ENCODE assay signal across 11 cellular contexts in genomic region chrX:5876984-5877655, GRCh38.
DNase-seq lines count a peak whose midpoint lies in the region; ATAC-seq and TF ChIP-seq lines count a peak whose summit lies in the region.
"Had no signal": no experiment of that assay in that cellular context is flagged by ENCODE, and none has a peak within 500 bp of the region (broad histone marks: within the 10 kb centered on the region; RNA-seq: fewer than 3 reads in every experiment).

No MANE protein-coding gene starts in this region.

- H2BK12ac ChIP-seq in H9 (ENCODE audit: insufficient read length, low read depth, low read length), result no peak overlapping the region

- H3K18ac ChIP-seq in H9 (ENCODE audit: insufficient read length, low read depth, low read length), result no peak overlapping the region

- no peaks in the 10 kb centered on the region for H3K79me2 ChIP-seq in H9 (ENCODE audit: insufficient read depth, low read length)

- DNase-seq in AG20443 (ENCODE audit: low spot score) (peak; percentile 2), H9 (peak; percentile 40), SKM-1 (lab: John Stamatoyannopoulos, UW; ENCODE audit: unreplicated experiment) (peak; percentile 10), left kidney (ENCODE audit: low read depth, low spot score) (peak; percentile 46), NCI-H1694 (lab: John Stamatoyannopoulos, UW) (no peak)
- no peak for DNase-seq in stimulated activated naive CD4-positive, alpha-beta T cell (lab: John Stamatoyannopoulos, UW)
- DNase-seq: NCI-H2227 treated with DMSO at 0.1 percent for 48 hours had no signal

- no peak overlapping the region for H3K23ac ChIP-seq in H9 (ENCODE audit: insufficient read length, low read depth, low read length)

- no peak overlapping the region for H4K91ac ChIP-seq in H9 (ENCODE audit: insufficient read length, low read depth, low read length)

- peaks cover 9% of the 10 kb centered on the region; the same call in 1 of the 2 replicates for H3K4me1 ChIP-seq in H9 (ENCODE audit: insufficient read depth, low read length)

- H2AFZ ChIP-seq in H9 (ENCODE audit: low read length), result no peak overlapping the region

- H3K79me1 ChIP-seq in H9 (ENCODE audit: insufficient read depth, low read depth, low read length, poor library complexity, severe bottlenecking), result no peaks in the 10 kb centered on the region

- no peak overlapping the region for H3K27ac ChIP-seq in H9 (ENCODE audit: insufficient read length, low read depth, low read length)

- no peaks in the 10 kb centered on the region for H3K27me3 Mint-ChIP-seq in H9 (ENCODE audit: low read depth)
- H3K27me3 Mint-ChIP-seq: activated naive CD4-positive, alpha-beta T cell treated with anti-CD3 and anti-CD28 coated beads, Interleukin-2, amount 50 U/mL, for 24 hours had no signal

- H3K56ac ChIP-seq in H9 (ENCODE audit: insufficient read length, low read depth, low read length), result no peak overlapping the region

- H3K27me3 ChIP-seq in H9 (ENCODE audit: insufficient read depth, low read length), result no peaks in the 10 kb centered on the region

- peaks cover 32 to 43% of the 10 kb centered on the region in 2 experiments for H3K4me1 Mint-ChIP-seq in H9
- H3K4me1 Mint-ChIP-seq: activated naive CD4-positive, alpha-beta T cell treated with anti-CD3 and anti-CD28 coated beads, Interleukin-2, amount 50 U/mL, for 24 hours had no signal

- H3K4ac ChIP-seq in H9 (ENCODE audit: low read depth, low read length), result no peak overlapping the region

- no peaks in the 10 kb centered on the region; a peak in 1 of 7 replicates for H3K36me3 Mint-ChIP-seq in H9 (ENCODE audit: insufficient read depth in 1 of 3, low read depth in 3 of 3)
- H3K36me3 Mint-ChIP-seq: activated naive CD4-positive, alpha-beta T cell treated with anti-CD3 and anti-CD28 coated beads, Interleukin-2, amount 50 U/mL, for 24 hours had no signal

- H4K20me1 ChIP-seq in H9 (ENCODE audit: control insufficient read depth, insufficient read depth, insufficient read length), result no peaks in the 10 kb centered on the region

- H3K14ac ChIP-seq in H9 (ENCODE audit: insufficient read depth, low read length), result no peak overlapping the region

- no peak overlapping the region for H4K5ac ChIP-seq in H9 (ENCODE audit: insufficient read length, low read depth, low read length)

- no CpG with 5 or more reads among the region's 13 CpGs for WGBS in H9 (ENCODE audit: extremely low coverage, insufficient read length, low lambda C conversion rate)

- H3K9me3 Mint-ChIP-seq in H9, result no peaks in the 10 kb centered on the region
- H3K9me3 Mint-ChIP-seq: activated naive CD4-positive, alpha-beta T cell treated with anti-CD3 and anti-CD28 coated beads, Interleukin-2, amount 50 U/mL, for 24 hours had no signal

- no peak overlapping the region for H2BK15ac ChIP-seq in H9 (ENCODE audit: low read depth, low read length)

- no peak overlapping the region for H3T11ph ChIP-seq in H9 (ENCODE audit: low read length)

- H3K4me3 Mint-ChIP-seq in H9, result no peak overlapping the region
- H3K4me3 Mint-ChIP-seq: activated naive CD4-positive, alpha-beta T cell treated with anti-CD3 and anti-CD28 coated beads, Interleukin-2, amount 50 U/mL, for 24 hours had no signal

- no peaks in the 10 kb centered on the region for H3K9me3 ChIP-seq in H9 (ENCODE audit: control insufficient read depth, low read depth, low read length)

- no peak overlapping the region for H2AK5ac ChIP-seq in H9 (ENCODE audit: insufficient read length, low read length)

- H2BK120ac ChIP-seq in H9 (ENCODE audit: low read depth, low read length, poor library complexity, severe bottlenecking), result no peak overlapping the region

- no peak overlapping the region for H3K9ac ChIP-seq in H9 (ENCODE audit: extremely low read depth, insufficient read length, low read length)

- H3K23me2 ChIP-seq in H9 (ENCODE audit: insufficient read length, low read depth, low read length, poor library complexity, severe bottlenecking), result no peaks in the 10 kb centered on the region

- ATAC-seq in GM18511 (IDR thresholded peaks at IDR 0.05; ENCODE audit: unreplicated experiment) (no peak), HG02588 (IDR thresholded peaks at IDR 0.05; ENCODE audit: unreplicated experiment) (no peak)
- ATAC-seq: left colon had no signal

- H2BK20ac ChIP-seq in H9 (ENCODE audit: low read depth, low read length, poor library complexity, severe bottlenecking), result no peak overlapping the region

- H3K27ac Mint-ChIP-seq in H9, result no peak overlapping the region
- H3K27ac Mint-ChIP-seq: activated naive CD4-positive, alpha-beta T cell treated with anti-CD3 and anti-CD28 coated beads, Interleukin-2, amount 50 U/mL, for 24 hours had no signal

- no peak overlapping the region for H4K8ac ChIP-seq in H9 (replicated peaks; ENCODE audit: insufficient read length, low read depth, low read length)

- no peak overlapping the region for H3K4me2 ChIP-seq in H9 (ENCODE audit: insufficient read depth, insufficient read length, low read length)

- no peak overlapping the region for H2BK5ac ChIP-seq in H9 (ENCODE audit: insufficient read length, low read length)

- TF ChIP-seq CTCF in H9 (conservative IDR thresholded peaks at IDR 0.05), result peak; percentile 89

Comparison
In these comparisons a context has a peak if more than half of its experiments do, and no peak if none do; other contexts are left out.
1. DNase-seq: peak in AG20443 (single experiment), H9 (single experiment), SKM-1 (single experiment) and left kidney (single experiment); none in NCI-H1694 (single experiment) and stimulated activated naive CD4-positive, alpha-beta T cell (0 of 6).